ENCODE assay signal across 1 cellular context in the genomic region with DNA sequence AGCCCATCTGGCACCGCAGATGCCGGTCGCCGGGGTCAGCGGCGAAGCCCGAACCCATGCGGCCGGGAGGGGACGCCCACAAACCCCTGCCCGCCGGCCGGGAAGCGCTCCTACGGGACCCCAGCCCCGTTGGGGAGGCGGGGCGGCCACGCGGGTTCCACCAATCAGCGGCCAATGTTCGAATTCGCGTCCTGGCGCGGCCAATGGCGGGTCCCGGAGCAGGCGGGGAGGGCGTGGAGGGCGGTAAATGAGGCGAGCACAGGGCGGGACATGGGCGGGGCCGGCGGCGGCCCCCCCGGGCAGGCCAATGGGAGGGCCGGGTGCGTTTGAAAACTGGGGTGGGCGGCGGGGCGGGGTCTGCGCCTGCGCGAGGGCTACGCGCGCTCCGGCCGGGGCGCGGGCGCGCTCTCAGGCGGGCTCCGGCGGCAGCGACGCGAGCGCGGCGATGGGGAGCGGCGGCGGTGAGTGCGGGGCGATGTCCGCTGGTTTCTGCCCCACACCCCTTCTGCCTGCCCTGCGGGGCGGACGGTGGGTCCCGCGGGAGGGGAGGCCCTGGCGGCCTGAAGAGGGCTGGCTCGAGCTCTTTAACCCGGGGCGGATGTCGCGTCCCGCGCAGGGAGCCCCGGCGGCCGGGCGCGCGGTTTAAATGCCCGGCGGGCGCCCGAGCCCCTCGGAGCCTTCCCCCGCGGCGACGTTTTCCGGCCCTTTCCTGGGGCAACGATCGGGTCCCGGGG.
TF ChIP-seq lines count a peak whose summit lies in the region.

A gene with protein sequence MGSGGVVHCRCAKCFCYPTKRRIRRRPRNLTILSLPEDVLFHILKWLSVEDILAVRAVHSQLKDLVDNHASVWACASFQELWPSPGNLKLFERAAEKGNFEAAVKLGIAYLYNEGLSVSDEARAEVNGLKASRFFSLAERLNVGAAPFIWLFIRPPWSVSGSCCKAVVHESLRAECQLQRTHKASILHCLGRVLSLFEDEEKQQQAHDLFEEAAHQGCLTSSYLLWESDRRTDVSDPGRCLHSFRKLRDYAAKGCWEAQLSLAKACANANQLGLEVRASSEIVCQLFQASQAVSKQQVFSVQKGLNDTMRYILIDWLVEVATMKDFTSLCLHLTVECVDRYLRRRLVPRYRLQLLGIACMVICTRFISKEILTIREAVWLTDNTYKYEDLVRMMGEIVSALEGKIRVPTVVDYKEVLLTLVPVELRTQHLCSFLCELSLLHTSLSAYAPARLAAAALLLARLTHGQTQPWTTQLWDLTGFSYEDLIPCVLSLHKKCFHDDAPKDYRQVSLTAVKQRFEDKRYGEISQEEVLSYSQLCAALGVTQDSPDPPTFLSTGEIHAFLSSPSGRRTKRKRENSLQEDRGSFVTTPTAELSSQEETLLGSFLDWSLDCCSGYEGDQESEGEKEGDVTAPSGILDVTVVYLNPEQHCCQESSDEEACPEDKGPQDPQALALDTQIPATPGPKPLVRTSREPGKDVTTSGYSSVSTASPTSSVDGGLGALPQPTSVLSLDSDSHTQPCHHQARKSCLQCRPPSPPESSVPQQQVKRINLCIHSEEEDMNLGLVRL (plus strand): TSS at position 411 of the 734 bp plus-strand sequence. CDS start 35 bp downstream, at position 446.

TF ChIP-seq in K562, 482 proteins besides CTCF, POLR2A, EP300 and RAD21 (continued from another document and continues in another):
- TF ChIP-seq ZNF253 (CRISPR knock-in tag; conservative IDR thresholded peaks at IDR 0.05), result no peak
- TF ChIP-seq MBD2 (IDR thresholded peaks at IDR 0.05; ENCODE audit: borderline replicate concordance, low read depth), result peak; percentile 90
- TF ChIP-seq SMAD3 (CRISPR knock-in tag; conservative IDR thresholded peaks at IDR 0.05), result no peak
- 0 out of 2 replicates have a peak, but pooled peaks have one; percentile 12 for TF ChIP-seq HBP1 (CRISPR knock-in tag; IDR thresholded peaks at IDR 0.05)
- TF ChIP-seq, protein P1, sequence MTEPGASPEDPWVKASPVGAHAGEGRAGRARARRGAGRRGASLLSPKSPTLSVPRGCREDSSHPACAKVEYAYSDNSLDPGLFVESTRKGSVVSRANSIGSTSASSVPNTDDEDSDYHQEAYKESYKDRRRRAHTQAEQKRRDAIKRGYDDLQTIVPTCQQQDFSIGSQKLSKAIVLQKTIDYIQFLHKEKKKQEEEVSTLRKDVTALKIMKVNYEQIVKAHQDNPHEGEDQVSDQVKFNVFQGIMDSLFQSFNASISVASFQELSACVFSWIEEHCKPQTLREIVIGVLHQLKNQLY (CRISPR knock-in tag; conservative IDR thresholded peaks at IDR 0.05), result no peak
- TF ChIP-seq ZNF263 (CRISPR knock-in tag; IDR thresholded peaks at IDR 0.05; ENCODE audit: borderline replicate concordance), result no peak
- no peak for TF ChIP-seq ZNF592 (IDR thresholded peaks at IDR 0.05)
- TF ChIP-seq, protein P2, sequence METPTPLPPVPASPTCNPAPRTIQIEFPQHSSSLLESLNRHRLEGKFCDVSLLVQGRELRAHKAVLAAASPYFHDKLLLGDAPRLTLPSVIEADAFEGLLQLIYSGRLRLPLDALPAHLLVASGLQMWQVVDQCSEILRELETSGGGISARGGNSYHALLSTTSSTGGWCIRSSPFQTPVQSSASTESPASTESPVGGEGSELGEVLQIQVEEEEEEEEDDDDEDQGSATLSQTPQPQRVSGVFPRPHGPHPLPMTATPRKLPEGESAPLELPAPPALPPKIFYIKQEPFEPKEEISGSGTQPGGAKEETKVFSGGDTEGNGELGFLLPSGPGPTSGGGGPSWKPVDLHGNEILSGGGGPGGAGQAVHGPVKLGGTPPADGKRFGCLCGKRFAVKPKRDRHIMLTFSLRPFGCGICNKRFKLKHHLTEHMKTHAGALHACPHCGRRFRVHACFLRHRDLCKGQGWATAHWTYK (CRISPR knock-in tag; IDR thresholded peaks at IDR 0.05), result peak; percentile 34; the same call in 1 of the 2 replicates
- peak; percentile 42 for TF ChIP-seq CREM (IDR thresholded peaks at IDR 0.05; ENCODE audit: low read depth)
- peak; percentile 86 for TF ChIP-seq CTBP1 (IDR thresholded peaks at IDR 0.05; ENCODE audit: borderline replicate concordance)
- no peak for TF ChIP-seq RFX7 (CRISPR knock-in tag; IDR thresholded peaks at IDR 0.05)
- no peak for TF ChIP-seq ZNF586 (CRISPR knock-in tag; conservative IDR thresholded peaks at IDR 0.05)
- TF ChIP-seq NEUROD1 (IDR thresholded peaks at IDR 0.05; ENCODE audit: borderline replicate concordance, low read depth, low read length, partially characterized antibody), result peak; percentile 77
- TF ChIP-seq, protein P3, sequence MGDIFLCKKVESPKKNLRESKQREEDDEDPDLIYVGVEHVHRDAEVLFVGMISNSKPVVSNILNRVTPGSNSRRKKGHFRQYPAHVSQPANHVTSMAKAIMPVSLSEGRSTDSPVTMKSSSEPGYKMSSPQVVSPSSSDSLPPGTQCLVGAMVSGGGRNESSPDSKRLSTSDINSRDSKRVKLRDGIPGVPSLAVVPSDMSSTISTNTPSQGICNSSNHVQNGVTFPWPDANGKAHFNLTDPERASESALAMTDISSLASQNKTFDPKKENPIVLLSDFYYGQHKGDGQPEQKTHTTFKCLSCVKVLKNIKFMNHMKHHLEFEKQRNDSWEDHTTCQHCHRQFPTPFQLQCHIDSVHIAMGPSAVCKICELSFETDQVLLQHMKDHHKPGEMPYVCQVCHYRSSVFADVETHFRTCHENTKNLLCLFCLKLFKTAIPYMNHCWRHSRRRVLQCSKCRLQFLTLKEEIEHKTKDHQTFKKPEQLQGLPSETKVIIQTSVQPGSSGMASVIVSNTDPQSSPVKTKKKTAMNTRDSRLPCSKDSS (IDR thresholded peaks at IDR 0.05; ENCODE audit: low read depth, partially characterized antibody), result no peak
- peak; percentile 79 for TF ChIP-seq CCNT2 (IDR thresholded peaks at IDR 0.05; ENCODE audit: borderline replicate concordance, extremely low read depth, insufficient read length, low read depth, low read length)
- TF ChIP-seq, protein P4, sequence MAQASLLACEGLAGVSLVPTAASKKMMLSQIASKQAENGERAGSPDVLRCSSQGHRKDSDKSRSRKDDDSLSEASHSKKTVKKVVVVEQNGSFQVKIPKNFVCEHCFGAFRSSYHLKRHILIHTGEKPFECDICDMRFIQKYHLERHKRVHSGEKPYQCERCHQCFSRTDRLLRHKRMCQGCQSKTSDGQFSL (CRISPR knock-in tag; IDR thresholded peaks at IDR 0.05), result no peak
- TF ChIP-seq, protein P4 (tag; IDR thresholded peaks at IDR 0.05), result no peak
- no peak for TF ChIP-seq EZH2 (IDR thresholded peaks at IDR 0.05; ENCODE audit: borderline replicate concordance, low read depth, low read length)
- TF ChIP-seq RBBP5 (IDR thresholded peaks at IDR 0.05; ENCODE audit: borderline replicate concordance, insufficient read depth, low read length, poor library complexity, severe bottlenecking), result peak; percentile 15
- TF ChIP-seq, protein P5, sequence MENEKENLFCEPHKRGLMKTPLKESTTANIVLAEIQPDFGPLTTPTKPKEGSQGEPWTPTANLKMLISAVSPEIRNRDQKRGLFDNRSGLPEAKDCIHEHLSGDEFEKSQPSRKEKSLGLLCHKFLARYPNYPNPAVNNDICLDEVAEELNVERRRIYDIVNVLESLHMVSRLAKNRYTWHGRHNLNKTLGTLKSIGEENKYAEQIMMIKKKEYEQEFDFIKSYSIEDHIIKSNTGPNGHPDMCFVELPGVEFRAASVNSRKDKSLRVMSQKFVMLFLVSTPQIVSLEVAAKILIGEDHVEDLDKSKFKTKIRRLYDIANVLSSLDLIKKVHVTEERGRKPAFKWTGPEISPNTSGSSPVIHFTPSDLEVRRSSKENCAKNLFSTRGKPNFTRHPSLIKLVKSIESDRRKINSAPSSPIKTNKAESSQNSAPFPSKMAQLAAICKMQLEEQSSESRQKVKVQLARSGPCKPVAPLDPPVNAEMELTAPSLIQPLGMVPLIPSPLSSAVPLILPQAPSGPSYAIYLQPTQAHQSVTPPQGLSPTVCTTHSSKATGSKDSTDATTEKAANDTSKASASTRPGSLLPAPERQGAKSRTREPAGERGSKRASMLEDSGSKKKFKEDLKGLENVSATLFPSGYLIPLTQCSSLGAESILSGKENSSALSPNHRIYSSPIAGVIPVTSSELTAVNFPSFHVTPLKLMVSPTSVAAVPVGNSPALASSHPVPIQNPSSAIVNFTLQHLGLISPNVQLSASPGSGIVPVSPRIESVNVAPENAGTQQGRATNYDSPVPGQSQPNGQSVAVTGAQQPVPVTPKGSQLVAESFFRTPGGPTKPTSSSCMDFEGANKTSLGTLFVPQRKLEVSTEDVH (IDR thresholded peaks at IDR 0.05; ENCODE audit: low read depth, partially characterized antibody), result no peak
- TF ChIP-seq OTX1 (CRISPR knock-in tag; IDR thresholded peaks at IDR 0.05), result no peak
- TF ChIP-seq ZBED1 (IDR thresholded peaks at IDR 0.05), result 0 out of 2 replicates have a peak, but pooled peaks have one; percentile 31
- TF ChIP-seq, protein P6, sequence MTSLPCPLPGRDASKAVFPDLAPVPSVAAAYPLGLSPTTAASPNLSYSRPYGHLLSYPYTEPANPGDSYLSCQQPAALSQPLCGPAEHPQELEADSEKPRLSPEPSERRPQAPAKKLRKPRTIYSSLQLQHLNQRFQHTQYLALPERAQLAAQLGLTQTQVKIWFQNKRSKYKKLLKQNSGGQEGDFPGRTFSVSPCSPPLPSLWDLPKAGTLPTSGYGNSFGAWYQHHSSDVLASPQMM (CRISPR knock-in tag; IDR thresholded peaks at IDR 0.05), result no peak
- no peak for TF ChIP-seq SREBF1 (IDR thresholded peaks at IDR 0.05; ENCODE audit: borderline replicate concordance, low read depth, low read length)
- no peak for TF ChIP-seq NBN (IDR thresholded peaks at IDR 0.05; ENCODE audit: low read depth)
- no peak for TF ChIP-seq EWSR1 (IDR thresholded peaks at IDR 0.05; ENCODE audit: borderline replicate concordance, low read depth, partially characterized antibody)
- TF ChIP-seq BMI1 (IDR thresholded peaks at IDR 0.05; ENCODE audit: low read length), result no peak
- TF ChIP-seq SMARCE1 (IDR thresholded peaks at IDR 0.05), result no peak
- 0 out of 2 replicates have a peak, but pooled peaks have one; percentile 72 for TF ChIP-seq KAT7 (CRISPR knock-in tag; IDR thresholded peaks at IDR 0.05; ENCODE audit: borderline replicate concordance)
- TF ChIP-seq, protein P7, sequence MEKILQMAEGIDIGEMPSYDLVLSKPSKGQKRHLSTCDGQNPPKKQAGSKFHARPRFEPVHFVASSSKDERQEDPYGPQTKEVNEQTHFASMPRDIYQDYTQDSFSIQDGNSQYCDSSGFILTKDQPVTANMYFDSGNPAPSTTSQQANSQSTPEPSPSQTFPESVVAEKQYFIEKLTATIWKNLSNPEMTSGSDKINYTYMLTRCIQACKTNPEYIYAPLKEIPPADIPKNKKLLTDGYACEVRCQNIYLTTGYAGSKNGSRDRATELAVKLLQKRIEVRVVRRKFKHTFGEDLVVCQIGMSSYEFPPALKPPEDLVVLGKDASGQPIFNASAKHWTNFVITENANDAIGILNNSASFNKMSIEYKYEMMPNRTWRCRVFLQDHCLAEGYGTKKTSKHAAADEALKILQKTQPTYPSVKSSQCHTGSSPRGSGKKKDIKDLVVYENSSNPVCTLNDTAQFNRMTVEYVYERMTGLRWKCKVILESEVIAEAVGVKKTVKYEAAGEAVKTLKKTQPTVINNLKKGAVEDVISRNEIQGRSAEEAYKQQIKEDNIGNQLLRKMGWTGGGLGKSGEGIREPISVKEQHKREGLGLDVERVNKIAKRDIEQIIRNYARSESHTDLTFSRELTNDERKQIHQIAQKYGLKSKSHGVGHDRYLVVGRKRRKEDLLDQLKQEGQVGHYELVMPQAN (IDR thresholded peaks at IDR 0.05; ENCODE audit: borderline replicate concordance), result no peak
- TF ChIP-seq CEBPB (tag; IDR thresholded peaks at IDR 0.05), result no peak
- TF ChIP-seq, protein P8, sequence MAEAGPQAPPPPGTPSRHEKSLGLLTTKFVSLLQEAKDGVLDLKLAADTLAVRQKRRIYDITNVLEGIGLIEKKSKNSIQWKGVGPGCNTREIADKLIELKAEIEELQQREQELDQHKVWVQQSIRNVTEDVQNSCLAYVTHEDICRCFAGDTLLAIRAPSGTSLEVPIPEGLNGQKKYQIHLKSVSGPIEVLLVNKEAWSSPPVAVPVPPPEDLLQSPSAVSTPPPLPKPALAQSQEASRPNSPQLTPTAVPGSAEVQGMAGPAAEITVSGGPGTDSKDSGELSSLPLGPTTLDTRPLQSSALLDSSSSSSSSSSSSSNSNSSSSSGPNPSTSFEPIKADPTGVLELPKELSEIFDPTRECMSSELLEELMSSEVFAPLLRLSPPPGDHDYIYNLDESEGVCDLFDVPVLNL (CRISPR knock-in tag; IDR thresholded peaks at IDR 0.05; ENCODE audit: low read depth), result peak; percentile 53; the same call in 1 of the 2 replicates
- TF ChIP-seq ZNF143 (CRISPR knock-in tag; IDR thresholded peaks at IDR 0.05), result 0 out of 2 replicates have a peak, but pooled peaks have one; percentile 10
- TF ChIP-seq NUFIP1 (IDR thresholded peaks at IDR 0.05; ENCODE audit: partially characterized antibody), result no peak
